27 cellular contexts compared by ENCODE assay signal in the genomic region with DNA sequence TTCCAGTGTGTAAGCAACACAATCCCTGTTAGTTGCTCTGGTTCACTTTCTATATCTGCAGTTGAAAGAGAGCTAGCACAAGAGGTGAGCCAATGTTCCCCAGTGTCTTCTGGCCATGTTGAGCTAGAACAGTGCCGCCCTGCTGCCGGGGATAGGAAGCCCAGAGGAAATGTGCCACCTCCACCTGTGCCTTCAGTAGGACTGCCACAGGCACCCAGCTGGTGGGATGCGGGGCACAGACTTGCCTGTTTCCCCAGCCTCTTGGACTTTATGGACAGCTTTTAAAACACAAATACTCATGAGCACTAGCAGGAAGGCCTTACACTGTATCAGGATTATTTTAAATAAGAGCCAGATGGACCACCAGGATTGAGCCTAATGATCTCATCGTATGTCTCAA.
"Had no signal": no experiment of that assay in that cellular context is flagged by ENCODE, and none has a peak within 500 bp of the region (broad histone marks: within the 10 kb centered on the region; RNA-seq: fewer than 3 reads in every experiment).

No MANE protein-coding gene starts in this region.

- H3K4me3 ChIP-seq: colonic mucosa, esophagus squamous epithelium, gastrocnemius medialis, heart right ventricle, lower lobe of right lung, mucosa of descending colon had no signal

- FAIRE-seq: endometrium, islet of Langerhans, keratinocyte had no signal

- DNase-seq: colonic mucosa; cortex of kidney; effector CD8-positive, alpha-beta T cell; effector memory CD8-positive, alpha-beta T cell; endodermal cell; erythroblast; esophagus squamous epithelium; foreskin fibroblast; foreskin melanocyte; gastrocnemius medialis; glutamatergic neuron; head of caudate nucleus; heart right ventricle; hippocampal formation; kidney glomerular epithelial cell; left colon; left ventricle myocardium superior; lower lobe of right lung; mesenchymal stem cell; mucosa of descending colon; naive B cell; naive thymus-derived CD8-positive, alpha-beta T cell had no signal

- ATAC-seq: effector memory CD8-positive, alpha-beta T cell; esophagus mucosa; gastrocnemius medialis; heart right ventricle; left colon; left lobe of liver; left ventricle myocardium superior; lower lobe of right lung; mucosa of descending colon; naive thymus-derived CD8-positive, alpha-beta T cell had no signal

- H3K27me3 ChIP-seq: colonic mucosa, esophagus squamous epithelium, gastrocnemius medialis, heart right ventricle had no signal

- H3K36me3 ChIP-seq: colonic mucosa, esophagus squamous epithelium, gastrocnemius medialis, heart right ventricle, lower lobe of right lung had no signal
